Comparison of ENCODE assay signal across 25 cellular contexts in the genomic region with DNA sequence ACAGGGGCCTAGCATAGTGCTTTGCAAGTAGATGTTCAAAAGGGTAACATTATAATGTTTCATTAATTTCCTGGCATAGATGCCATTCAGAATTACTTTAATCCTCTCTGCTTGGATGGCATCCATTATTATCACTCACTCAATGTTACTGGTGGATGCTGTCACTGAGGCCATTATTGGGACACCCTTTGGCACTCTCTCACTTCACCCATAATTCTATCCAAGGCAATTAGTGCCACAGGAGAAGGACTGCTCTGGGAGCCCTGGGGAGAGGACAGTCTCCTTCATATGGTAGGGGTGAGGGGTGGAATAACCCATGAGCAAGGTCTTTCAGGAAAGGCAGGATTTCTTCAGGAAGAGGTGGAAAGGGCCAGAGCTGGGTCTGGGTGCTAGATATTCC. TPM values are rescaled to one million over a fixed set of nuclear protein-coding genes. Genes with fewer than 3 reads are reported as not detected.
"Had no signal": no experiment of that assay in that cellular context is flagged by ENCODE, and none has a peak within 500 bp of the region (broad histone marks: within the 10 kb centered on the region; RNA-seq: fewer than 3 reads in every experiment).

No MANE protein-coding gene starts in this region.

- H3K36me3 ChIP-seq: brain microvascular endothelial cell had no signal

- H3K4me3 Mint-ChIP-seq: activated B cell treated with CpG ODN at 0.5 μM for 24 hours; activated CD4-positive, alpha-beta T cell treated with anti-CD3 and anti-CD28 coated beads, Interleukin-2, amount 10 ng/mL, durations not matched to agents 24 days and 14 days; activated CD8-positive, alpha-beta memory T cell treated with anti-CD3 and anti-CD28 coated beads, Interleukin-2, amount 10 ng/mL, durations not matched to agents 7 days and 5 days; activated CD8-positive, alpha-beta T cell treated with anti-CD3 and anti-CD28 coated beads for 36 hours; activated naive CD8-positive, alpha-beta T cell; memory B cell; nephron; stimulated activated naive CD8-positive, alpha-beta T cell treated with anti-CD3 and anti-CD28 coated beads, Interleukin-15, amount 100 ng/mL, for 72 hours; T-cell had no signal

- H3K27me3 Mint-ChIP-seq: activated B cell treated with CpG ODN at 0.5 μM for 24 hours; activated CD4-positive, alpha-beta T cell treated with anti-CD3 and anti-CD28 coated beads, Interleukin-2, amount 10 ng/mL, durations not matched to agents 24 days and 14 days; activated CD8-positive, alpha-beta memory T cell treated with anti-CD3 and anti-CD28 coated beads, Interleukin-2, amount 10 ng/mL, durations not matched to agents 7 days and 5 days; activated CD8-positive, alpha-beta T cell treated with anti-CD3 and anti-CD28 coated beads for 36 hours; activated naive CD8-positive, alpha-beta T cell; stimulated activated naive CD8-positive, alpha-beta T cell treated with anti-CD3 and anti-CD28 coated beads, Interleukin-15, amount 100 ng/mL, for 72 hours; T-cell had no signal

- H3K27me3 ChIP-seq: adrenal gland, ascending aorta, brain microvascular endothelial cell, tibial artery had no signal

- H3K27ac Mint-ChIP-seq: activated B cell treated with CpG ODN at 0.5 μM for 24 hours; activated CD4-positive, alpha-beta T cell treated with anti-CD3 and anti-CD28 coated beads, Interleukin-2, amount 10 ng/mL, durations not matched to agents 24 days and 14 days; activated CD8-positive, alpha-beta memory T cell treated with anti-CD3 and anti-CD28 coated beads, Interleukin-2, amount 10 ng/mL, durations not matched to agents 7 days and 5 days; activated CD8-positive, alpha-beta T cell treated with anti-CD3 and anti-CD28 coated beads for 36 hours; activated naive CD8-positive, alpha-beta T cell; memory B cell; T-cell had no signal

- H3K9me3 Mint-ChIP-seq: activated B cell treated with CpG ODN at 0.5 μM for 24 hours; activated CD4-positive, alpha-beta T cell treated with anti-CD3 and anti-CD28 coated beads, Interleukin-2, amount 10 ng/mL, durations not matched to agents 24 days and 14 days; activated CD8-positive, alpha-beta T cell treated with anti-CD3 and anti-CD28 coated beads for 36 hours; memory B cell; nephron; stimulated activated naive CD8-positive, alpha-beta T cell treated with anti-CD3 and anti-CD28 coated beads, Interleukin-15, amount 100 ng/mL, for 72 hours; T-cell had no signal

- H3K4me3 ChIP-seq: adrenal gland, ascending aorta, tibial artery had no signal

- H3K4me1 ChIP-seq: adrenal gland, ascending aorta had no signal

- H3K9me3 ChIP-seq: adrenal gland, ascending aorta, tibial artery had no signal

- ATAC-seq: activated CD8-positive, alpha-beta memory T cell treated with anti-CD3 and anti-CD28 coated beads, Interleukin-2, amount 10 ng/mL, durations not matched to agents 7 days and 5 days; activated CD8-positive, alpha-beta T cell treated with anti-CD3 and anti-CD28 coated beads for 36 hours; esophagus mucosa; stimulated activated naive CD8-positive, alpha-beta T cell treated with anti-CD3 and anti-CD28 coated beads, Interleukin-15, amount 100 ng/mL, for 72 hours; T-cell had no signal

- DNase-seq: activated B cell treated with CpG ODN at 0.5 μM for 24 hours; activated CD4-positive, alpha-beta T cell treated with anti-CD3 and anti-CD28 coated beads, Interleukin-2, amount 10 ng/mL, durations not matched to agents 24 days and 14 days; activated CD8-positive, alpha-beta memory T cell treated with anti-CD3 and anti-CD28 coated beads, Interleukin-2, amount 10 ng/mL, durations not matched to agents 7 days and 5 days; activated CD8-positive, alpha-beta T cell treated with anti-CD3 and anti-CD28 coated beads for 36 hours; adrenal gland; brain microvascular endothelial cell; central memory CD4-positive, alpha-beta T cell; dermis blood vessel endothelial cell; effector CD8-positive, alpha-beta T cell; foreskin melanocyte; glutamatergic neuron; hypothalamus; nucleus accumbens; stimulated activated CD4-positive, alpha-beta T cell treated with anti-CD3 and anti-CD28 coated beads, Interleukin-12 subunit alpha, Interleukin-12 subunit beta, amount 100 ng/mL, for 4 hours; stimulated activated naive CD8-positive, alpha-beta T cell treated with anti-CD3 and anti-CD28 coated beads, Interleukin-15, amount 100 ng/mL, for 72 hours; T-cell; tibial artery had no signal

- H3K4me1 Mint-ChIP-seq: activated B cell treated with CpG ODN at 0.5 μM for 24 hours; activated CD4-positive, alpha-beta T cell treated with anti-CD3 and anti-CD28 coated beads, Interleukin-2, amount 10 ng/mL, durations not matched to agents 24 days and 14 days; activated CD8-positive, alpha-beta memory T cell treated with anti-CD3 and anti-CD28 coated beads, Interleukin-2, amount 10 ng/mL, durations not matched to agents 7 days and 5 days; memory B cell; stimulated activated naive CD8-positive, alpha-beta T cell treated with anti-CD3 and anti-CD28 coated beads, Interleukin-15, amount 100 ng/mL, for 72 hours; T-cell had no signal

- H3K36me3 Mint-ChIP-seq: activated CD8-positive, alpha-beta memory T cell treated with anti-CD3 and anti-CD28 coated beads, Interleukin-2, amount 10 ng/mL, durations not matched to agents 7 days and 5 days; activated naive CD8-positive, alpha-beta T cell; memory B cell; T-cell had no signal

- H3K27ac ChIP-seq: adrenal gland, ascending aorta, brain microvascular endothelial cell, tibial artery had no signal

RNA-seq across cellular contexts. Expression of gene SLC28A1, which starts 28.7 kb away (rescaled TPM):
- total RNA-seq: activated B cell treated with CpG ODN at 0.5 μM for 24 hours; activated CD4-positive, alpha-beta T cell treated with anti-CD3 and anti-CD28 coated beads, Interleukin-2, amount 10 ng/mL, durations not matched to agents 24 days and 14 days; activated CD8-positive, alpha-beta memory T cell treated with anti-CD3 and anti-CD28 coated beads, Interleukin-2, amount 10 ng/mL, durations not matched to agents 7 days and 5 days; activated CD8-positive, alpha-beta T cell treated with anti-CD3 and anti-CD28 coated beads for 36 hours; ascending aorta; dermis blood vessel endothelial cell; endothelial cell of umbilical vein; esophagus mucosa; lower leg skin; T-cell; ureter had no signal
